2 cellular contexts compared by ENCODE assay signal in the genomic region with DNA sequence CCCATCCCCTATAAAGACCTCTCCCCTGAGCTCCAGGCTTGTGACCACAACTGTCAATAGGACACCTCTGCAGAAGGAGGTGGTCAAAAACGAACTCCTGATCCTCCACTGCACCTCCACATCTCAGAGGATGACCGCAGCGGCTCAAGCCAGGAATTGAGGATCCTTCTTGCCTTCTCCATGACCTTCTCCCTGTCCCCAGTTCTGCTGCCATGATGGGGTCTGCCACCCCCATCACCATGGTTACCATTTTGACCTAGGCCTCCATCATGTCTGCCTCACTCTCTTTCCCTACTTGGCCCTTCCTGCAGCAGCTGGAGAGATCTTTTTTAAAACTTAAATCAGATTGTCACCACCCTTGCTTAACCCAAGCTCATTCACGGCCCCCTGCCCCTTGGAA.
TF ChIP-seq lines count a peak whose summit lies in the region.

No MANE protein-coding gene starts in this region.

TF ChIP-seq in K562, 482 proteins besides CTCF, POLR2A, EP300 and RAD21:
- TF ChIP-seq RFX1 (IDR thresholded peaks at IDR 0.05) (peak; percentile 56; the same call in 1 of the 2 replicates), HMG20B (CRISPR knock-in tag; IDR thresholded peaks at IDR 0.05) (no peak)

TF ChIP-seq in H1, 55 proteins besides CTCF, POLR2A, EP300 and RAD21:
- TF ChIP-seq ZNF274 (IDR thresholded peaks at IDR 0.05; ENCODE audit: borderline replicate concordance, extremely low read depth, low read length) (no peak), TAF1 (IDR thresholded peaks at IDR 0.05; ENCODE audit: low read depth, low read length) (no peak), NRF1 (IDR thresholded peaks at IDR 0.05; ENCODE audit: low read depth, low read length) (no peak), SIX5 (IDR thresholded peaks at IDR 0.05; ENCODE audit: low read depth, low read length) (no peak), MAFK (IDR thresholded peaks at IDR 0.05; ENCODE audit: low read depth, low read length) (no peak), CBX5 (IDR thresholded peaks at IDR 0.05; ENCODE audit: low read depth, low read length) (no peak), YY1 (IDR thresholded peaks at IDR 0.05; ENCODE audit: low read depth, low read length) (no peak), BRCA1 (IDR thresholded peaks at IDR 0.05; ENCODE audit: low read depth, low read length) (no peak), SP1 (IDR thresholded peaks at IDR 0.05; ENCODE audit: low read depth, low read length) (no peak), RNF2 (IDR thresholded peaks at IDR 0.05; ENCODE audit: borderline replicate concordance, low read depth, low read length, missing control alignments, poor library complexity, severe bottlenecking) (no peak), HDAC2 (IDR thresholded peaks at IDR 0.05; ENCODE audit: borderline replicate concordance in 1 of 2, low read depth in 2 of 2, low read length in 2 of 2) (no peak), NANOG (IDR thresholded peaks at IDR 0.05; ENCODE audit: insufficient read depth, low read depth, low read length, poor library complexity, severe bottlenecking) (no peak), SRF (IDR thresholded peaks at IDR 0.05; ENCODE audit: low read depth, low read length) (no peak), EGR1 (IDR thresholded peaks at IDR 0.05; ENCODE audit: borderline replicate concordance, low read depth, low read length) (no peak)
- TF ChIP-seq, protein P1, sequence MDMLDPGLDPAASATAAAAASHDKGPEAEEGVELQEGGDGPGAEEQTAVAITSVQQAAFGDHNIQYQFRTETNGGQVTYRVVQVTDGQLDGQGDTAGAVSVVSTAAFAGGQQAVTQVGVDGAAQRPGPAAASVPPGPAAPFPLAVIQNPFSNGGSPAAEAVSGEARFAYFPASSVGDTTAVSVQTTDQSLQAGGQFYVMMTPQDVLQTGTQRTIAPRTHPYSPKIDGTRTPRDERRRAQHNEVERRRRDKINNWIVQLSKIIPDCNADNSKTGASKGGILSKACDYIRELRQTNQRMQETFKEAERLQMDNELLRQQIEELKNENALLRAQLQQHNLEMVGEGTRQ (IDR thresholded peaks at IDR 0.05; ENCODE audit: low read length), result no peak
TF ChIP-seq in H1: peak in this region for 0.
